13 cellular contexts compared by ENCODE assay signal in the genomic region with DNA sequence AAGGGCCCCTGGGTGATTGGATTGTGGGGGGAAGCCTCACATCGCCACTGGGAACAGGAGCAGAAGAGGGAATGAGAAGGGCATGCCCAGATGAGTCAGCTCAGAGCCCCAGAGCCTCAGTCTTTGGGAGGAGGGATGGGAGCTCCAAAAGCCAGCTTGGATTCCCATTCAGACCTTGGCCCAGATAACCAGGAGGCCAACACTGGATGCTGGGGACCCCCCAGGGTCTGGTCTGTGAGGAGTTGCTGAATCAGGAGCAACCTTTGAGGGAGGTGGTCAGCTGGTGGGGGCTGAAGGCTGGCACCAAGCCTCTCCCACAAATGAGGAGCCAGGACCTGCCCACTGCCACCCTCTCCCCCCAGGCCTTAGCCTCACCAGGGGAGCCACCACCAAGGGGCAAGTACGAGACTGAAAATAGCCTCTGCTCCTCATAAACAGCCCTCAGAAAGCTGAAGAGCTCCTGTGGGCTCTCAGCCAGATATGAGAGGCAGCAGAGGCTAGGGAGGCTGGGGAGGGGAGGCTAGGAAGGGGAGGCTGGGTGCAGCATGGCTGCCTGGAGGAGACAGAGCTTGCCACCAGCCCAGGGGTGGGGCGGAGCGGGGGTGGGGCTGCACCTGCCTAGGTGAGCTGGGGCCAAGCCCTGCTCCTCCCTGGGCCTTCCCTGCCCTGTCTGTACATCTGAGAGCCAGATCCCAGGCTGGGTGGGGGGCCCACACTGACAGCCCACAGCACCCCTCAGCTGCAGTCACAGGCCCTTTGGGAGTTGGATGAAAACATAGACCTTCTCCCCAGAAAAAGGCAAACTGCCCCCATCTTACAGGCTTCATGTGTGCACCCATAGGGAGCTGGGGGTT.
"Had no signal": no experiment of that assay in that cellular context is flagged by ENCODE, and none has a peak within 500 bp of the region (broad histone marks: within the 10 kb centered on the region; RNA-seq: fewer than 3 reads in every experiment).

No MANE protein-coding gene starts in this region.

- H3K4me3 ChIP-seq: hepatocyte, ovary, suprapubic skin had no signal

- H2AFZ ChIP-seq: hepatocyte had no signal

- H3K27me3 ChIP-seq: hepatocyte, ovary, suprapubic skin had no signal

- ATAC-seq: effector memory CD8-positive, alpha-beta T cell; sciatic nerve; T-cell had no signal

- H3K79me2 ChIP-seq: hepatocyte had no signal

- H3K4me2 ChIP-seq: hepatocyte had no signal

- H3K36me3 ChIP-seq: ovary, suprapubic skin had no signal

- H3K27ac ChIP-seq: epithelial cell of prostate, hepatocyte, ovary, suprapubic skin had no signal

- DNase-seq: activated CD4-positive, alpha-beta T cell treated with anti-CD3 and anti-CD28 coated beads, Interleukin-2, amount 50 U/mL, for 1 hour; activated CD8-positive, alpha-beta memory T cell treated with anti-CD3 and anti-CD28 coated beads for 24 hours; activated gamma-delta T cell treated with Interleukin-2 at 50 U/mL for 16 hours; dermis blood vessel endothelial cell; effector memory CD8-positive, alpha-beta T cell; midbrain; T-cell; T-helper 9 cell had no signal

- H3K4me1 ChIP-seq: suprapubic skin had no signal

- H3K9me3 ChIP-seq: ovary, suprapubic skin had no signal
